ENCODE assay signal across 9 cellular contexts in the genomic region with DNA sequence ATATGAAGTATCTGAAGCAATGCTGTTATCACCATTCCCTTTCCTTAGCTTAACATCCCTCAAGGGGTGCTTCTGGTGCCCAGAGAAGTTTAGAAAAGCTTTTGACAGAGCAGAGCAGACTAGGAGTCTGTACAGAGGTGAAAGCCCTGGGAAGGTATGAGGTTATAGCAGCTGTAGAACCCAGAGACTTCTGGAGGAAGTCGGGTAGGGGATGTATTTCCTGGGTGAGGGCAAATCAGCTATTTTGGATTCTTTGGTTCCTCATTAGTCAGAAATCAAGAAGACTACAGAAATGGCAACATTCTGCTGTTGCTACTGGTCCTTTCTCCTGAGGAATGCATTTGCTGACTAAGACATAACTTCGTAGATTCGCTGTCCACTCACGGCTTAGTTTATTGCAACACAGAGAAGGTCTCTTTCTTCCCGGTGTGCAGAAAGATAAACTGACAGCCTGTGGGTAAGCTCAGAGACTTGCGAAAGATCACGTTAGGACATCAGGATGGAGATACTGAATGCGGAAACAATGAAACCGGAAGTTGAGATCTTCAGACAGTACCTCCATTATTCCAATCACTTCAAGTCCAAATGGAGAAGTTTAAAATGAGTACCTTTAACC. TPM values are rescaled to one million over a fixed set of nuclear protein-coding genes. Genes with fewer than 3 reads are reported as not detected.
A peak's percentile ranks its signal among the peaks of the same experiment; 100 is the strongest.
DNase-seq lines count a peak whose midpoint lies in the region; ATAC-seq, FAIRE-seq and TF ChIP-seq lines count a peak whose summit lies in the region.
"Had no signal": no experiment of that assay in that cellular context is flagged by ENCODE, and none has a peak within 500 bp of the region (broad histone marks: within the 10 kb centered on the region; RNA-seq: fewer than 3 reads in every experiment).

No MANE protein-coding gene starts in this region.

- no peaks in the 10 kb centered on the region for H3K36me3 Mint-ChIP-seq in naive thymus-derived CD8-positive, alpha-beta T cell

- peak overlapping the region in 4 of 10 donors; percentile 19 to 59 (median 38) for H3K4me3 Mint-ChIP-seq in naive thymus-derived CD8-positive, alpha-beta T cell

- no peak overlapping the region for H3K4me3 ChIP-seq in effector memory CD4-positive, alpha-beta T cell (ENCODE audit: insufficient read depth, low read depth, low read length, poor library complexity, severe bottlenecking)

- H3K27me3 ChIP-seq in effector memory CD4-positive, alpha-beta T cell (replicated peaks; ENCODE audit: control insufficient read depth, insufficient read depth, low read length, poor library complexity, severe bottlenecking), result no peaks in the 10 kb centered on the region

- TF ChIP-seq POLR2A in GM12891 (IDR thresholded peaks at IDR 0.05; ENCODE audit: low read depth, low read length), result no peak

- peak overlapping the region; percentile 44 for H3K27ac ChIP-seq in effector memory CD4-positive, alpha-beta T cell (ENCODE audit: insufficient read depth, low read length, poor library complexity, severe bottlenecking)

- peaks cover 10 to 54% (median 33%) of the 10 kb centered on the region in 4 donors for H3K4me1 Mint-ChIP-seq in naive thymus-derived CD8-positive, alpha-beta T cell

- H3K9me3 ChIP-seq in effector memory CD4-positive, alpha-beta T cell (ENCODE audit: control insufficient read depth, low read length), result no peaks in the 10 kb centered on the region

- H3K27me3 Mint-ChIP-seq in naive thymus-derived CD8-positive, alpha-beta T cell, result no peaks in the 10 kb centered on the region

- no peaks in the 10 kb centered on the region for H3K36me3 ChIP-seq in effector memory CD4-positive, alpha-beta T cell (ENCODE audit: control insufficient read depth, insufficient read depth, low read length)

- peaks cover 31% of the 10 kb centered on the region for H3K4me1 ChIP-seq in effector memory CD4-positive, alpha-beta T cell (ENCODE audit: control insufficient read depth, insufficient read depth, low read length, poor library complexity, severe bottlenecking)

- peak overlapping the region in 9 of 10 donors; percentile 32 to 97 (median 77) for H3K27ac Mint-ChIP-seq in naive thymus-derived CD8-positive, alpha-beta T cell

- FAIRE-seq in GM12891 (lab: Jason Lieb, UNC), result peak; percentile 95

- no peak for ATAC-seq in naive thymus-derived CD8-positive, alpha-beta T cell
- ATAC-seq in HG02571 (IDR thresholded peaks at IDR 0.05; ENCODE audit: unreplicated experiment), result no peak
- no peak for ATAC-seq in GM18517 (IDR thresholded peaks at IDR 0.05; ENCODE audit: unreplicated experiment)
- ATAC-seq in GM18511 (IDR thresholded peaks at IDR 0.05; ENCODE audit: unreplicated experiment), result no peak

- POLR2A ChIA-PET in naive thymus-derived CD8-positive, alpha-beta T cell (lab: Charles Lee), result interaction anchor here (1.0 to 4.4 kb wide), 2 partner anchors 16 to 24 kb away, joined by 3 to 58 read pairs; a partner anchor contains a TSS

- no peaks in the 10 kb centered on the region for H3K9me3 Mint-ChIP-seq in naive thymus-derived CD8-positive, alpha-beta T cell

- DNase-seq in GM12891 (ENCODE audit: insufficient read length, low spot score) (no peak), NOMO-1 (lab: John Stamatoyannopoulos, UW; ENCODE audit: unreplicated experiment in 2 of 2) (peak; percentile 88 to 98), cerebellar nuclear complex (lab: John Stamatoyannopoulos, UW) (no peak)
- DNase-seq in effector memory CD4-positive, alpha-beta T cell, result no peak
- peak in 2 of 10 donors; percentile 12 to 29 for DNase-seq in naive thymus-derived CD8-positive, alpha-beta T cell
- DNase-seq: RPMI8226 had no signal

TF ChIP-seq in GM12891, 5 proteins besides CTCF, POLR2A, EP300 and RAD21:
- TF ChIP-seq TAF1 (IDR thresholded peaks at IDR 0.05; ENCODE audit: low read depth, low read length), result no peak; the same call in 1 of the 2 replicates
- no peak for TF ChIP-seq SPI1 (IDR thresholded peaks at IDR 0.05; ENCODE audit: low read depth, low read length)
- TF ChIP-seq PAX5 (IDR thresholded peaks at IDR 0.05; ENCODE audit: insufficient read depth, low read length, severe bottlenecking), result no peak
- no peak for TF ChIP-seq POU2F2 (IDR thresholded peaks at IDR 0.05; ENCODE audit: low read depth, low read length)
- no peak for TF ChIP-seq POLR2AphosphoS5 (IDR thresholded peaks at IDR 0.05; ENCODE audit: low read depth, low read length)

RNA-seq across cellular contexts. Expression of a gene that starts 25.3 kb away (rescaled TPM):
- 2.4 TPM for polyA plus RNA-seq in GM12891 (2012; ENCODE audit: low read depth, missing spikeins)
- total RNA-seq in naive thymus-derived CD8-positive, alpha-beta T cell, result 10 to 100 TPM; 85.4 to 86.2 TPM
- polyA plus RNA-seq in naive thymus-derived CD8-positive, alpha-beta T cell, result 1 to 10 TPM; 1.3 to 1.8 (median 1.7) TPM

Comparison
In these comparisons a context has a peak if more than half of its experiments do, and no peak if none do; other contexts are left out.
1. DNase-seq: peak in NOMO-1 (2 of 2); none in GM12891 (single experiment), effector memory CD4-positive, alpha-beta T cell (0 of 3) and cerebellar nuclear complex (0 of 2).